8 cellular contexts compared by ENCODE assay signal in the genomic region with DNA sequence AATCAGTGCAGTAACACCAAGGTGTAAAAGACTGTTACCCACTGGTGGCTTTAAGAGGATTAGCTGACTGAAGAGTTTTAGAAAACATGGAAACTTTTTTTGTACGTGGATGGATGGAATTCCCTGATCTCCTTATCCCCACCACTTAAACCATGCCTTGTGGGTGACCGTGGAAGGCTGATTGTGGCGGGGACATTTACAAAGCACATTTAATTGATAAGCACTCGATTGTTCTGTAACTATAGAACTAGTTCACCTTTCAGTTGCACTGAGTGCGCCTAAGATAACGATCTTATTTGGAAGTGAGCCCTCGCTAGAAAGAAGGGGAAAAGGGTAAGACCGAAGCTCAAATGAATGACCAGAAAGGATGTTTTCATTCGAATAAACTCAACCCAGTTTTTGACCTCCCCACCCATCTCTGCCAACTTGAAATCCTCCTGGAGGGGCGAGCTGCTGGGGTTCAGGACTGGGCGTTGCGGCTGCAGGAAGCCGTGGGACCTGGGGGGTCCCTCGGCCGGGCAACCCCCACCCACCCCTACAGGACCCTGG. TPM values are rescaled to one million over a fixed set of nuclear protein-coding genes. Genes with fewer than 3 reads are reported as not detected.
A peak's percentile ranks its signal among the peaks of the same experiment; 100 is the strongest.
DNase-seq lines count a peak whose midpoint lies in the region; ATAC-seq and TF ChIP-seq lines count a peak whose summit lies in the region.

No MANE protein-coding gene starts in this region.

- no peak for TF ChIP-seq POLR2A in breast epithelium (IDR thresholded peaks at IDR 0.05)

- 0% methylated on average over 15 of the region's 15 CpGs for WGBS in lung, 2 donors
- WGBS in urinary bladder: under 1% methylated on average over 15 of the region's 15 CpGs

- no peaks in the 10 kb centered on the region for H3K27me3 ChIP-seq in breast epithelium
- no peaks in the 10 kb centered on the region for H3K27me3 ChIP-seq in lung (ENCODE audit: control insufficient read depth, insufficient read depth)

- TF ChIP-seq CTCF in breast epithelium (IDR thresholded peaks at IDR 0.05): no peak
- TF ChIP-seq CTCF in lung (IDR thresholded peaks at IDR 0.05; ENCODE audit: control extremely low read depth, extremely low read depth): no peak

- peak overlapping the region; percentile 90 to 97 (median 91) for H3K4me3 ChIP-seq in breast epithelium
- peak overlapping the region; percentile 58 for H3K4me3 ChIP-seq in lung
- H3K4me3 ChIP-seq in urinary bladder (ENCODE audit: low read depth, low read length): peak overlapping the region; percentile 85

- no peaks in the 10 kb centered on the region for H3K36me3 ChIP-seq in breast epithelium
- peaks cover 0 to under 1% of the 10 kb centered on the region in 2 donors for H3K36me3 ChIP-seq in lung (ENCODE audit: control insufficient read depth in 2 of 2, insufficient read depth in 2 of 2, low read length in 2 of 2)
- no peaks in the 10 kb centered on the region for H3K36me3 ChIP-seq in urinary bladder (ENCODE audit: insufficient read depth)

- ATAC-seq in lung (ENCODE audit: insufficient read depth, low FRiP score) (no peak), GM18520 (IDR thresholded peaks at IDR 0.05; ENCODE audit: unreplicated experiment) (no peak)

- H3K4me1 ChIP-seq in breast epithelium (no peaks in the 10 kb centered on the region), lung (ENCODE audit: control insufficient read depth in 2 of 2, insufficient read depth in 2 of 2, low read length in 2 of 2) (peaks cover 0 to 2% of the 10 kb centered on the region in 2 donors), urinary bladder (ENCODE audit: insufficient read depth) (no peaks in the 10 kb centered on the region)

- H3K9me3 ChIP-seq in breast epithelium: no peaks in the 10 kb centered on the region
- H3K9me3 ChIP-seq in lung (ENCODE audit: control insufficient read depth in 2 of 2, insufficient read depth in 1 of 2, low read length in 1 of 2): no peaks in the 10 kb centered on the region

- intact Hi-C loops in breast epithelium (cut with DNase I; ENCODE audit: low total_unique reads): loop anchor here (10.0 kb wide), 1 partner anchor 55 kb away; no protein-coding TSS in a partner anchor

- H3K27ac ChIP-seq in breast epithelium (peak overlapping the region; percentile 89 to 94), lung (ENCODE audit: low read depth in 1 of 2, low read length in 1 of 2) (peak overlapping the region; percentile 91 to 94), urinary bladder (ENCODE audit: low read depth) (peak overlapping the region; percentile 68)

- DNase-seq in NCI-H524 (lab: John Stamatoyannopoulos, UW) (peak; percentile 29 to 39), NCI-H524 treated with DMSO at 0.1 percent for 48 hours (lab: John Stamatoyannopoulos, UW) (no peak), NCI-H226 (peak; percentile 33), breast epithelium (ENCODE audit: low spot score in 2 of 2) (no peak), lung (ENCODE audit: low spot score) (no peak), germinal center (ENCODE audit: low spot score) (no peak)

RNA-seq across cellular contexts. Expression of gene RASSF3, which starts 0.7 kb away (rescaled TPM):
- 10 to 100 TPM; 23.4 to 28.4 (median 24.6) TPM for total RNA-seq in breast epithelium
- 10 to 100 TPM; 31.5 to 60.9 TPM for total RNA-seq in lung
- 10 to 100 TPM; 26.7 to 35.4 TPM for polyA plus RNA-seq in lung
- total RNA-seq in urinary bladder: 50.4 TPM
- polyA plus RNA-seq in urinary bladder: 112 TPM

Comparison
In these comparisons a context has a peak if more than half of its experiments do, and no peak if none do; other contexts are left out.
1. DNase-seq: peak in NCI-H524 (2 of 2) and NCI-H226 (single experiment); none in NCI-H524 treated with DMSO at 0.1 percent for 48 hours (single experiment), breast epithelium (0 of 2), lung (single experiment) and germinal center (single experiment).
2. Peak in every context shown above with its lines, with median percentiles within 50 percentile points of each other: H3K27ac ChIP-seq and H3K4me3 ChIP-seq.